In genomic region chr10:125766511-125766910, GRCh38 we compare ENCODE assay signal across 39 cellular contexts. TPM values are rescaled to one million over a fixed set of nuclear protein-coding genes. Genes with fewer than 3 reads are reported as not detected.
"Had no signal": no experiment of that assay in that cellular context is flagged by ENCODE, and none has a peak within 500 bp of the region (broad histone marks: within the 10 kb centered on the region; RNA-seq: fewer than 3 reads in every experiment).

No MANE protein-coding gene starts in this region.

- H3K4me3 ChIP-seq: MG63 had no signal

- H3K27ac ChIP-seq: KMS-11 had no signal

- H3K4me2 ChIP-seq: KMS-11 had no signal

- H3K9ac ChIP-seq: KMS-11 had no signal

- H3K9me3 ChIP-seq: MG63 had no signal

- H3K27me3 ChIP-seq: MG63 had no signal

- DNase-seq: Karpas-422, Kasumi-1, MG63, MM.1S, MV-4-11, NCI-H1048, NCI-H1092, NCI-H1092 treated with DMSO at 0.1 percent for 48 hours, NCI-H1105, NCI-H1105 treated with DMSO at 0.1 percent for 48 hours, NCI-H1417, NCI-H1417 treated with DMSO at 0.1 percent for 48 hours, NCI-H1436, NCI-H1436 treated with DMSO at 0.1 percent for 48 hours, NCI-H146, NCI-H1694, NCI-H1694 treated with DMSO at 0.1 percent for 48 hours, NCI-H187, NCI-H187 treated with DMSO at 0.1 percent for 48 hours, NCI-H1930, NCI-H2029, NCI-H2029 treated with DMSO at 0.1 percent for 48 hours, NCI-H2081, NCI-H2081 treated with DMSO at 0.1 percent for 48 hours, NCI-H2107, NCI-H2171, NCI-H2171 treated with DMSO at 0.1 percent for 48 hours, NCI-H2227 treated with DMSO at 0.1 percent for 48 hours, NCI-H226, NCI-H345, NCI-H446, NCI-H446 treated with DMSO at 0.1 percent for 48 hours, NCI-H510A, NCI-H510A treated with DMSO at 0.1 percent for 48 hours had no signal

RNA-seq across cellular contexts. Expression of gene MMP21, which starts 9.1 kb away (rescaled TPM):
- total RNA-seq: LHCN-M2, M059J, MCF 10A, NCI-H460 had no signal
